Comparison of ENCODE assay signal across 8 cellular contexts in the genomic region with DNA sequence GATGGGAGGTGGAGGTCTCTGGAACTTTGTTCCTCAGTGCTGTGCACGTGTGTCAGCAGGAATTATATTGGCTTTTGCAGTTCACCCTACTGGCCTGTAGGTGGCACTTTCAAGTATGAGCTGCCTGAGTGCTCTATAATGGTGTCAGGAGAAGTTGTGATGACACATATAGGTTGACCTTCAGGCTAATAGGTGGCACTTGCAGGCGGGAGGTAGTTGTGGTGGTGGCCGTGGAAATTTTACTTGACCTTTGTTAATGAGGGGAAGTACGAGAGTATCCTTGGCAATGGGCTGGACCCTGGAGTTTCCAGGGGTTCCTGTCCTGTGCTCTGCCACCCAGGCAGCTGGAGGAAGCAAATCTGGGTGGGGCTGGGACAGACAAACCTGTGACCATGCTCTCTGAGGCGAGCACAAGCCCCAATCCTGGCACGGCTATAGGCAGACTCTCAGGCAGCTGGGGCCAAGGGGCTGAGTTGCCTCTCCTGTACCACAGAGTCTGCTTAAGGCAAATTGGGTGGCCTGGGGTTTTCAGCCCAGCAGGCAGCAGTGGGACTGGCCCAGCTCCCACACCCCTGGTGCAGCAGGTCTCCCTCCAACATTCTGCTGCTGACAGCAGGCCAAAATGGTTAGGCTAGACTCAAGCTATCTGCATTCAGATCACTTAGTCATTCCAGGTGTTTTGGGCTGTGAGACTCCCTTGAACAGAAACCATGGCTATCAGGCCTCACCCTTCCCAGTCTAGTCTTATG.
DNase-seq lines count a peak whose midpoint lies in the region; ATAC-seq, FAIRE-seq and TF ChIP-seq lines count a peak whose summit lies in the region.

No MANE protein-coding gene starts in this region.

- H3K9me3 ChIP-seq in OCI-LY3 (ENCODE audit: insufficient read depth, low read length): no peaks in the 10 kb centered on the region
- no peaks in the 10 kb centered on the region for H3K9me3 ChIP-seq in kidney (ENCODE audit: control insufficient read depth in 1 of 2, low read length in 2 of 2)
- H3K9me3 ChIP-seq in stomach: no peaks in the 10 kb centered on the region

- no peaks in the 10 kb centered on the region for H3K79me2 ChIP-seq in OCI-LY3 (ENCODE audit: low read length)

- in situ Hi-C loops in G401 (cut with HindIII; ENCODE audit: low sequenced_read_pairs): no loop called here

- H3K27ac ChIP-seq in OCI-LY3 (ENCODE audit: low read length) (peak overlapping the region; percentile 2; the same call in 1 of the 2 replicates), kidney (ENCODE audit: low read depth in 2 of 2, low read length in 2 of 2) (no peak overlapping the region), stomach (no peak overlapping the region)

- TF ChIP-seq EP300 in stomach (IDR thresholded peaks at IDR 0.05): no peak

- H3K36me3 ChIP-seq in OCI-LY3 (replicated peaks; ENCODE audit: low read depth, low read length) (no peaks in the 10 kb centered on the region), kidney (ENCODE audit: control insufficient read depth in 1 of 2, insufficient read depth in 2 of 2, low read length in 2 of 2) (no peaks in the 10 kb centered on the region), stomach (no peaks in the 10 kb centered on the region)

- H3K27ac Mint-ChIP-seq in activated naive CD8-positive, alpha-beta T cell treated with anti-CD3 and anti-CD28 coated beads for 36 hours: peak overlapping the region; percentile 31

- H3K4me3 Mint-ChIP-seq in activated naive CD8-positive, alpha-beta T cell treated with anti-CD3 and anti-CD28 coated beads for 36 hours: no peak overlapping the region

- H3K4me3 ChIP-seq in OCI-LY3 (ENCODE audit: low read length) (no peak overlapping the region), kidney (ENCODE audit: low read length in 2 of 2) (no peak overlapping the region), stomach (no peak overlapping the region)

- WGBS in stomach, 5 donors: 74 to 83% (median 76%) methylated on average over 6 of the region's 6 CpGs

- no peaks in the 10 kb centered on the region for H3K36me3 Mint-ChIP-seq in activated naive CD8-positive, alpha-beta T cell treated with anti-CD3 and anti-CD28 coated beads for 36 hours

- FAIRE-seq in kidney (lab: Jason Lieb, UNC): no peak

- no peak for TF ChIP-seq POLR2A in stomach (IDR thresholded peaks at IDR 0.05)

- H3K4me1 Mint-ChIP-seq in activated naive CD8-positive, alpha-beta T cell treated with anti-CD3 and anti-CD28 coated beads for 36 hours: peaks cover 7% of the 10 kb centered on the region

- H3K4me1 ChIP-seq in OCI-LY3 (ENCODE audit: low read length) (peaks cover 34% of the 10 kb centered on the region), kidney (ENCODE audit: control insufficient read depth in 1 of 2, insufficient read depth in 1 of 2, low read depth in 1 of 2, low read length in 2 of 2) (no peaks in the 10 kb centered on the region), stomach (peaks cover 0 to 11% (median 4%) of the 10 kb centered on the region in 4 donors)

- H3K27me3 ChIP-seq in OCI-LY3 (ENCODE audit: low read depth, low read length) (no peaks in the 10 kb centered on the region), stomach (no peaks in the 10 kb centered on the region)

- no peaks in the 10 kb centered on the region for H4K20me1 ChIP-seq in OCI-LY3 (ENCODE audit: insufficient read depth, low read length)

- H3K9ac ChIP-seq in OCI-LY3 (ENCODE audit: low read length) (no peak overlapping the region), kidney (ENCODE audit: low read length in 2 of 2) (no peak overlapping the region)

- no peaks in the 10 kb centered on the region for H3K9me3 Mint-ChIP-seq in activated naive CD8-positive, alpha-beta T cell treated with anti-CD3 and anti-CD28 coated beads for 36 hours

- intact Hi-C loops in kidney (cut with DNase I) (no loop called here), stomach (cut with DNase I; ENCODE audit: low total_unique reads) (no loop called here)

- H2AFZ ChIP-seq in OCI-LY3 (ENCODE audit: low read depth, low read length): peak overlapping the region; percentile 86

- no peaks in the 10 kb centered on the region for H3K27me3 Mint-ChIP-seq in activated naive CD8-positive, alpha-beta T cell treated with anti-CD3 and anti-CD28 coated beads for 36 hours

- ATAC-seq in GM19328 (IDR thresholded peaks at IDR 0.05; ENCODE audit: unreplicated experiment): peak; percentile 81
- ATAC-seq in HG03135 (IDR thresholded peaks at IDR 0.05; ENCODE audit: unreplicated experiment): peak; percentile 77

- TF ChIP-seq CTCF in OCI-LY3 (IDR thresholded peaks at IDR 0.05; ENCODE audit: low read depth, low read length) (peak; percentile 89), kidney (IDR thresholded peaks at IDR 0.05; ENCODE audit: borderline replicate concordance, extremely low read depth, insufficient read depth) (peak; percentile 62), stomach (IDR thresholded peaks at IDR 0.05) (peak in 4 of 7 experiments; percentile 42 to 61 (median 54))

- peak; percentile 88 for DNase-seq in DMS53 (lab: John Stamatoyannopoulos, UW)
- DNase-seq in activated naive CD8-positive, alpha-beta T cell treated with anti-CD3 and anti-CD28 coated beads for 36 hours: peak; percentile 45
- peak; percentile 70 for DNase-seq in kidney
- DNase-seq in stomach: no peak
- no peak for DNase-seq in G401 (ENCODE audit: low spot score)

- peak overlapping the region; percentile 29 for H3K4me2 ChIP-seq in OCI-LY3 (ENCODE audit: low read length)

Comparison
In these comparisons a context has a peak if more than half of its experiments do, and no peak if none do; other contexts are left out.
1. DNase-seq: peak in DMS53 (single experiment), activated naive CD8-positive, alpha-beta T cell treated with anti-CD3 and anti-CD28 coated beads for 36 hours (single experiment) and kidney (single experiment); none in stomach (single experiment) and G401 (single experiment).
2. Peak in every context shown above with its lines, with median percentiles within 50 percentile points of each other: CTCF ChIP-seq.